32 cellular contexts compared by ENCODE assay signal in genomic region chr2:235328991-235329390, GRCh38.
"Had no signal": no experiment of that assay in that cellular context is flagged by ENCODE, and none has a peak within 500 bp of the region (broad histone marks: within the 10 kb centered on the region; RNA-seq: fewer than 3 reads in every experiment).

No MANE protein-coding gene starts in this region.

- H3K9me3 ChIP-seq: ascending aorta had no signal

- H3K4me3 Mint-ChIP-seq: activated CD4-positive, alpha-beta memory T cell treated with anti-CD3 and anti-CD28 coated beads for 36 hours; activated CD4-positive, alpha-beta T cell treated with anti-CD3 and anti-CD28 coated beads for 36 hours; activated CD4-positive, alpha-beta T cell treated with anti-CD3 and anti-CD28 coated beads, Interleukin-2, amount 10 ng/mL, durations not matched to agents 24 days and 14 days; activated CD8-positive, alpha-beta memory T cell treated with anti-CD3 and anti-CD28 coated beads, Interleukin-2, amount 10 ng/mL, durations not matched to agents 7 days and 5 days; activated CD8-positive, alpha-beta T cell treated with anti-CD3 and anti-CD28 coated beads, Interleukin-2, amount 10 ng/mL, durations not matched to agents 7 days and 5 days; activated naive CD4-positive, alpha-beta T cell treated with anti-CD3 and anti-CD28 coated beads, Interleukin-2, amount 10 ng/mL, durations not matched to agents 7 days and 5 days; activated naive CD8-positive, alpha-beta T cell treated with anti-CD3 and anti-CD28 coated beads, Interleukin-2, amount 10 ng/mL, durations not matched to agents 7 days and 5 days; activated T-helper 1 cell treated with anti-CD3 and anti-CD28 coated beads, Interleukin-12 subunit alpha, Interleukin-12 subunit beta, Interleukin-2, Interleukin-4 antibody, amounts not matched to agents 30 ng/mL and 10 ng/mL and 1 ng/mL, durations not matched to agents 14 hours and 24 hours and 36 hours; brain; dendritic cell treated with granulocyte-macrophage colony-stimulating factor and Interleukin-4, amounts not matched to agents 40 ng/mL and 50 ng/mL, for 4 days; endodermal cell had no signal

- H3K4me1 ChIP-seq: ascending aorta, breast epithelium had no signal

- DNase-seq: activated CD4-positive, alpha-beta memory T cell treated with anti-CD3 and anti-CD28 coated beads for 36 hours; activated CD4-positive, alpha-beta T cell treated with anti-CD3 and anti-CD28 coated beads for 36 hours; activated CD4-positive, alpha-beta T cell treated with anti-CD3 and anti-CD28 coated beads, Interleukin-2, amount 10 ng/mL, durations not matched to agents 24 days and 14 days; activated CD4-positive, CD25-positive, alpha-beta regulatory T cell; activated CD4-positive, CD25-positive, alpha-beta regulatory T cell treated with anti-CD3 and anti-CD28 coated beads, Interleukin-2, amount 50 U/mL, for 72 hours; activated CD8-positive, alpha-beta memory T cell treated with anti-CD3 and anti-CD28 coated beads, Interleukin-2, amount 10 ng/mL, durations not matched to agents 7 days and 5 days; activated CD8-positive, alpha-beta memory T cell treated with anti-CD3 and anti-CD28 coated beads, Interleukin-2, amount 50 U/mL, for 4 hours; activated CD8-positive, alpha-beta T cell treated with anti-CD3 and anti-CD28 coated beads, Interleukin-2, amount 10 ng/mL, durations not matched to agents 7 days and 5 days; activated effector memory CD4-positive, alpha-beta T cell treated with anti-CD3 and anti-CD28 coated beads, Interleukin-2, amount 50 U/mL, for 16 hours; activated naive CD4-positive, alpha-beta T cell treated with anti-CD3 and anti-CD28 coated beads, Interleukin-2, amount 10 ng/mL, durations not matched to agents 7 days and 5 days; activated naive CD8-positive, alpha-beta T cell treated with anti-CD3 and anti-CD28 coated beads, Interleukin-2, amount 10 ng/mL, durations not matched to agents 7 days and 5 days; activated T-cell treated with anti-CD3 and anti-CD28 coated beads, Interleukin-2, amount 50 U/mL, for 1 hour; activated T-cell treated with anti-CD3 and anti-CD28 coated beads, Interleukin-2, amount 50 U/mL, for 48 hours; central memory CD4-positive, alpha-beta T cell; cerebellar nuclear complex; dorsolateral prefrontal cortex; effector memory CD4-positive, alpha-beta T cell; endodermal cell; foreskin fibroblast; head of caudate nucleus; T-helper 2 cell had no signal

- H3K4me1 Mint-ChIP-seq: activated CD4-positive, alpha-beta T cell treated with anti-CD3 and anti-CD28 coated beads for 36 hours; activated CD4-positive, alpha-beta T cell treated with anti-CD3 and anti-CD28 coated beads, Interleukin-2, amount 10 ng/mL, durations not matched to agents 24 days and 14 days; activated CD8-positive, alpha-beta memory T cell treated with anti-CD3 and anti-CD28 coated beads, Interleukin-2, amount 10 ng/mL, durations not matched to agents 7 days and 5 days; activated naive CD4-positive, alpha-beta T cell treated with anti-CD3 and anti-CD28 coated beads, Interleukin-2, amount 10 ng/mL, durations not matched to agents 7 days and 5 days; activated naive CD8-positive, alpha-beta T cell treated with anti-CD3 and anti-CD28 coated beads, Interleukin-2, amount 10 ng/mL, durations not matched to agents 7 days and 5 days had no signal

- H3K27me3 Mint-ChIP-seq: activated CD4-positive, alpha-beta T cell treated with anti-CD3 and anti-CD28 coated beads, Interleukin-2, amount 10 ng/mL, durations not matched to agents 24 days and 14 days; activated naive CD4-positive, alpha-beta T cell treated with anti-CD3 and anti-CD28 coated beads, Interleukin-2, amount 10 ng/mL, durations not matched to agents 7 days and 5 days had no signal

- H3K36me3 ChIP-seq: ascending aorta, breast epithelium, cardiac muscle cell had no signal

- H3K9me3 Mint-ChIP-seq: activated CD4-positive, alpha-beta memory T cell treated with anti-CD3 and anti-CD28 coated beads for 36 hours; activated CD4-positive, alpha-beta T cell treated with anti-CD3 and anti-CD28 coated beads, Interleukin-2, amount 10 ng/mL, durations not matched to agents 24 days and 14 days; activated naive CD4-positive, alpha-beta T cell treated with anti-CD3 and anti-CD28 coated beads, Interleukin-2, amount 10 ng/mL, durations not matched to agents 7 days and 5 days; activated naive CD4-positive, alpha-beta T cell treated with anti-CD3 and anti-CD28 coated beads, Interleukin-2, amount 50 U/mL, for 72 hours; activated naive CD8-positive, alpha-beta T cell treated with anti-CD3 and anti-CD28 coated beads, Interleukin-2, amount 10 ng/mL, durations not matched to agents 7 days and 5 days; activated T-helper 1 cell treated with anti-CD3 and anti-CD28 coated beads, Interleukin-12 subunit alpha, Interleukin-12 subunit beta, Interleukin-2, Interleukin-4 antibody, amounts not matched to agents 30 ng/mL and 10 ng/mL and 1 ng/mL, durations not matched to agents 14 hours and 24 hours and 36 hours; activated T-helper 2 cell treated with anti-CD3 and anti-CD28 coated beads, Interferon-gamma antibody, Interleukin-2, Interleukin-4, amounts not matched to agents 10 μg/mL and 5 μg/mL and 100 μg/mL, durations not matched to agents 14 hours and 24 hours and 36 hours; dendritic cell treated with granulocyte-macrophage colony-stimulating factor and Interleukin-4, amounts not matched to agents 40 ng/mL and 50 ng/mL, for 4 days; endodermal cell had no signal

- H3K27ac Mint-ChIP-seq: activated CD4-positive, alpha-beta memory T cell treated with anti-CD3 and anti-CD28 coated beads for 36 hours; activated CD4-positive, alpha-beta T cell treated with anti-CD3 and anti-CD28 coated beads for 36 hours; activated CD4-positive, alpha-beta T cell treated with anti-CD3 and anti-CD28 coated beads, Interleukin-2, amount 10 ng/mL, durations not matched to agents 24 days and 14 days; activated CD8-positive, alpha-beta memory T cell treated with anti-CD3 and anti-CD28 coated beads, Interleukin-2, amount 10 ng/mL, durations not matched to agents 7 days and 5 days; activated CD8-positive, alpha-beta T cell treated with anti-CD3 and anti-CD28 coated beads, Interleukin-2, amount 10 ng/mL, durations not matched to agents 7 days and 5 days; activated naive CD4-positive, alpha-beta T cell treated with anti-CD3 and anti-CD28 coated beads, Interleukin-2, amount 10 ng/mL, durations not matched to agents 7 days and 5 days; activated naive CD4-positive, alpha-beta T cell treated with anti-CD3 and anti-CD28 coated beads, Interleukin-2, amount 50 U/mL, for 72 hours; activated naive CD8-positive, alpha-beta T cell treated with anti-CD3 and anti-CD28 coated beads, Interleukin-2, amount 10 ng/mL, durations not matched to agents 7 days and 5 days; activated T-helper 1 cell treated with anti-CD3 and anti-CD28 coated beads, Interleukin-12 subunit alpha, Interleukin-12 subunit beta, Interleukin-2, Interleukin-4 antibody, amounts not matched to agents 30 ng/mL and 10 ng/mL and 1 ng/mL, durations not matched to agents 14 hours and 24 hours and 36 hours; activated T-helper 2 cell treated with anti-CD3 and anti-CD28 coated beads, Interferon-gamma antibody, Interleukin-2, Interleukin-4, amounts not matched to agents 10 μg/mL and 5 μg/mL and 100 μg/mL, durations not matched to agents 14 hours and 24 hours and 36 hours; brain; dendritic cell treated with granulocyte-macrophage colony-stimulating factor and Interleukin-4, amounts not matched to agents 40 ng/mL and 50 ng/mL, for 4 days; endodermal cell had no signal

- H3K36me3 Mint-ChIP-seq: activated CD4-positive, alpha-beta memory T cell treated with anti-CD3 and anti-CD28 coated beads for 36 hours; activated CD8-positive, alpha-beta memory T cell treated with anti-CD3 and anti-CD28 coated beads, Interleukin-2, amount 10 ng/mL, durations not matched to agents 7 days and 5 days; activated naive CD4-positive, alpha-beta T cell treated with anti-CD3 and anti-CD28 coated beads, Interleukin-2, amount 10 ng/mL, durations not matched to agents 7 days and 5 days; activated naive CD8-positive, alpha-beta T cell treated with anti-CD3 and anti-CD28 coated beads, Interleukin-2, amount 10 ng/mL, durations not matched to agents 7 days and 5 days; brain had no signal

- H3K27ac ChIP-seq: ascending aorta, breast epithelium, cardiac muscle cell, coronary artery, dorsolateral prefrontal cortex had no signal

- H3K27me3 ChIP-seq: ascending aorta, breast epithelium, cardiac muscle cell had no signal

- ATAC-seq: activated CD4-positive, alpha-beta T cell treated with anti-CD3 and anti-CD28 coated beads for 36 hours; activated CD8-positive, alpha-beta memory T cell treated with anti-CD3 and anti-CD28 coated beads, Interleukin-2, amount 10 ng/mL, durations not matched to agents 7 days and 5 days; activated CD8-positive, alpha-beta T cell treated with anti-CD3 and anti-CD28 coated beads, Interleukin-2, amount 10 ng/mL, durations not matched to agents 7 days and 5 days; activated naive CD4-positive, alpha-beta T cell treated with anti-CD3 and anti-CD28 coated beads, Interleukin-2, amount 50 U/mL, for 72 hours; esophagus mucosa had no signal

- FAIRE-seq: frontal cortex had no signal

- H3K4me3 ChIP-seq: ascending aorta, breast epithelium, cardiac muscle cell, coronary artery, dorsolateral prefrontal cortex had no signal
